In genomic region chr7:65006094-65006992, GRCh38 we compare ENCODE assay signal across 8 cellular contexts. TPM values are rescaled to one million over a fixed set of nuclear protein-coding genes. Genes with fewer than 3 reads are reported as not detected.
DNase-seq lines count a peak whose midpoint lies in the region; ATAC-seq and TF ChIP-seq lines count a peak whose summit lies in the region.

Gene ERV3-1 (minus strand): TSS chr7:65006687. CDS start chr7:64993026, 13,661 bp downstream.

- BruUV-seq in OCI-LY7 (replicated peaks; lab: Mats Ljungman, UMichigan) = no TSS peak

- H3K9me3 ChIP-seq in HUES64 (ENCODE audit: insufficient read depth, low read depth, low read length) (peaks cover 4% of the 10 kb centered on the region; the same call in 1 of the 2 replicates), OCI-LY7 (ENCODE audit: low read length) (peaks cover 21% of the 10 kb centered on the region), mucosa of descending colon (peaks cover 2% of the 10 kb centered on the region)

- H3K36me3 ChIP-seq in HUES64 (ENCODE audit: insufficient read depth, low read length) = peaks cover 12% of the 10 kb centered on the region
- peaks cover 37% of the 10 kb centered on the region for H3K36me3 ChIP-seq in OCI-LY7 (ENCODE audit: insufficient read depth, low read length)
- no peaks in the 10 kb centered on the region for H3K36me3 ChIP-seq in mucosa of descending colon (ENCODE audit: low read depth)

- TF ChIP-seq CTCF in OCI-LY7 (conservative IDR thresholded peaks at IDR 0.05; ENCODE audit: low read length) (no peak), mucosa of descending colon (IDR thresholded peaks at IDR 0.05) (no peak)

- H3K4me3 ChIP-seq in HUES64 (ENCODE audit: low read length) (peak within 1 kb of the TSS; percentile 91), OCI-LY7 (ENCODE audit: low read depth, low read length, poor library complexity, severe bottlenecking) (peak within 1 kb of the TSS; percentile 94), mucosa of descending colon (peak within 1 kb of the TSS; percentile 61)

- CTCF ChIA-PET in OCI-LY7 (lab: Charles Lee; ENCODE audit: unreplicated experiment) = interaction anchor here (0.5 kb wide), 1 partner anchor 105 kb away, joined by 3 read pairs; no protein-coding TSS in a partner anchor

- H3K4me1 ChIP-seq in HUES64 (ENCODE audit: insufficient read depth, low read length) = peaks cover 9% of the 10 kb centered on the region
- peaks cover 28% of the 10 kb centered on the region for H3K4me1 ChIP-seq in OCI-LY7 (ENCODE audit: insufficient read depth, low read length, poor library complexity, severe bottlenecking)
- peaks cover 13% of the 10 kb centered on the region for H3K4me1 ChIP-seq in mucosa of descending colon (ENCODE audit: low read depth)

- peak within 1 kb of the TSS; percentile 96 for H2AFZ ChIP-seq in OCI-LY7 (ENCODE audit: low read length)

- peak within 1 kb of the TSS; percentile 92 for H3K9ac ChIP-seq in HUES64 (ENCODE audit: low read depth, low read length)

- H3K9me2 ChIP-seq in OCI-LY7 (ENCODE audit: insufficient read depth, low read length) = no peaks in the 10 kb centered on the region

- H3K4me2 ChIP-seq in OCI-LY7 (ENCODE audit: low read length) = peak within 1 kb of the TSS; percentile 82

- no peaks in the 10 kb centered on the region for H4K20me1 ChIP-seq in OCI-LY7 (ENCODE audit: insufficient read depth, low read length)

- intact Hi-C loops in OCI-LY7 (cut with micrococcal nuclease; ENCODE audit: unreplicated experiment) = no loop called here
- intact Hi-C loops in mucosa of descending colon (cut with DNase I, micrococcal nuclease) = no loop called here

- H3K79me2 ChIP-seq in OCI-LY7 (ENCODE audit: insufficient read depth, low read depth, low read length) = peaks cover 50% of the 10 kb centered on the region

- H3K27ac ChIP-seq in HUES64 (ENCODE audit: low read depth, low read length) = peak within 1 kb of the TSS; percentile 88
- peak within 1 kb of the TSS; percentile 72 for H3K27ac ChIP-seq in OCI-LY7 (ENCODE audit: low read depth, low read length, poor library complexity, severe bottlenecking)
- peak within 1 kb of the TSS; percentile 63 for H3K27ac ChIP-seq in epithelial cell of prostate

- WGBS in HUES64 = under 1% methylated on average over 33 of the region's 33 CpGs

- peak; percentile 92 for DNase-seq in D341Med (ENCODE audit: low spot score)
- DNase-seq in OCI-LY7 (ENCODE audit: low spot score) = peak; percentile 98
- DNase-seq in activated T-cell treated with anti-CD3 and anti-CD28 coated beads for 4 hours = peak; percentile 88
- DNase-seq in epithelial cell of prostate (ENCODE audit: low read depth, low spot score) = peak; percentile 66
- DNase-seq in mucosa of descending colon = peak; percentile 92 to 97 (median 96)
- peak; percentile 81 for DNase-seq in stimulated activated CD8-positive, alpha-beta memory T cell treated with anti-CD3 and anti-CD28 coated beads, Interleukin-4, amount 100 ng/mL, for 24 hours (ENCODE audit: low read depth)

- ATAC-seq in GM21447 (IDR thresholded peaks at IDR 0.05; ENCODE audit: unreplicated experiment) = peak; percentile 100
- ATAC-seq in mucosa of descending colon = peak; percentile 100

- H3K27me3 ChIP-seq in HUES64 (ENCODE audit: insufficient read depth, low read length) = no peaks in the 10 kb centered on the region

- POLR2A ChIA-PET in OCI-LY7 (lab: Charles Lee) = interaction anchor here (0.5 to 3.0 kb wide), 11 partner anchors 14 to 1621 kb away, joined by 3 to 22 read pairs (median 4); partner anchors contain the start of gene ZNF107

RNA-seq across cellular contexts. Expression of gene ERV3-1, which starts in this region (rescaled TPM):
- 8.3 TPM for polyA plus RNA-seq in HUES64 (2013, experiment 1 of 2)
- 9.8 TPM for polyA plus RNA-seq in HUES64 (2013, experiment 2 of 2)
- total RNA-seq in OCI-LY7 (2014; rRNA removed; shearing (Covaris generic)) = 24.6 and 34.4 TPM in 2 replicates
- total RNA-seq in OCI-LY7 (2022) (54.3 and 55.5 TPM in 2 replicates), mucosa of descending colon (10 to 100 TPM in 1 of 3 donors, 1 to 10 TPM in 2; 6.8 to 13.5 (median 9.0) TPM)

Comparison
In these comparisons a context has a peak if more than half of its experiments do, and no peak if none do; other contexts are left out.
1. Peak in every context shown above with its lines: DNase-seq, ATAC-seq, H3K4me3 ChIP-seq and H3K27ac ChIP-seq.